9 cellular contexts compared by ENCODE assay signal in the genomic region with DNA sequence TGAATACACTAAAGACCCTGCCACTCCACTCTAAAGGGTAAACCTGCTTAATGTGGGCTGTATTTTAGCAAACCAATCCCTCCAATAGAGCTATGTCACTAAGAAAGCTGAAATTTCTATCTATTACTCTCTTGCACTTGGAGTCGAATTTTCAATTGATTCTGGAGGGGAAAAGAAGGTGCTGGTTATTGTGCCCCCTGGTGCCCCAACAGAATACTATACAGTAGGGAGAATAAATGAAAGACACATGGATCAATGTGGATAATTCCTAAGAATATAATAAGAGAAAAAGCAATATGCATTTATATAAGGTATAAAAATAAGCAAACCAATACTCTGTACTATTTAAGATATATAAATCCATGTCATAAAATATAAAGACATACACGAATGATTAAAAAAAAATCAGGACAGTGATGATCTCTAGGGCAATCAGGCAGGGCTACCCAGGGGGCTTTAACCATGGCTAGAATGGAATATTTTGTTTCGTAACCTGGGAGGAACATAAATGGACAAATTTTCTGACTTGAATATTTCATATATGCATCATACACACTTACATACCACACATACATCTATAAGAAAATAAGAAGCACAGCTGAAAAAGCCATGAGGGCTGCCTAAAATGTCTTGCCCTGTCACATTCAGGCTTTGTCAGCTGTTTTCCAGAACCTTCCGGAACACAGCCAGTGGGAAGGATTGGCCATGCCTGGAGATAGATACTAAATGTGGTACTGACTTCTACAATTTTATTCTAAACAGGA. TPM values are rescaled to one million over a fixed set of nuclear protein-coding genes. Genes with fewer than 3 reads are reported as not detected.
DNase-seq lines count a peak whose midpoint lies in the region; ATAC-seq and TF ChIP-seq lines count a peak whose summit lies in the region.
"Had no signal": no experiment of that assay in that cellular context is flagged by ENCODE, and none has a peak within 500 bp of the region (broad histone marks: within the 10 kb centered on the region; RNA-seq: fewer than 3 reads in every experiment).

No MANE protein-coding gene starts in this region.

- no peaks in the 10 kb centered on the region for H3K9me3 Mint-ChIP-seq in activated CD4-positive, alpha-beta memory T cell treated with anti-CD3 and anti-CD28 coated beads for 36 hours

- DNase-seq in activated CD4-positive, alpha-beta T cell treated with anti-CD3 and anti-CD28 coated beads for 48 hours: peak; percentile 17
- DNase-seq in activated CD4-positive, alpha-beta T cell treated with anti-CD3 and anti-CD28 coated beads for 1 hour: no peak
- DNase-seq in MM.1S (peak; percentile 11), mammary epithelial cell (no peak), myocyte (ENCODE audit: low read depth) (peak; percentile 43), ecto neural progenitor cell (ENCODE audit: low spot score) (no peak)
- DNase-seq in activated CD4-positive, alpha-beta memory T cell treated with anti-CD3 and anti-CD28 coated beads for 36 hours: no peak

- 82% methylated on average over 4 of the region's 4 CpGs for WGBS in mammary epithelial cell (ENCODE audit: low coverage, missing lambda C conversion rate)

- H3K4me2 ChIP-seq in MM.1S (ENCODE audit: low read depth, low read length) (no peak overlapping the region), mammary epithelial cell (ENCODE audit: insufficient read depth, low read depth, low read length) (no peak overlapping the region)

- H2AFZ ChIP-seq in MM.1S (ENCODE audit: low read length): no peak overlapping the region
- no peak overlapping the region for H2AFZ ChIP-seq in mammary epithelial cell (ENCODE audit: low read depth, low read length)

- H3K27ac ChIP-seq in MM.1S (ENCODE audit: low read length) (no peak overlapping the region), mammary epithelial cell (ENCODE audit: insufficient read depth, low read depth, low read length) (no peak overlapping the region)

- H3K4me1 ChIP-seq in MM.1S (ENCODE audit: low read length) (no peaks in the 10 kb centered on the region), mammary epithelial cell (ENCODE audit: insufficient read depth, low read length) (no peaks in the 10 kb centered on the region)

- H3F3A ChIP-seq in MM.1S (ENCODE audit: insufficient read depth, low read length): no peaks in the 10 kb centered on the region

- in situ Hi-C loops in mammary epithelial cell (cut with MboI; ENCODE audit: low sequenced_read_pairs in 2 of 2): loop anchor here (25.0 kb wide), 2 partner anchors 488 to 863 kb away; partner anchors contain the start of gene FOXN3 (in 1 of the 2)

- H3K4me1 Mint-ChIP-seq in activated CD4-positive, alpha-beta memory T cell treated with anti-CD3 and anti-CD28 coated beads for 36 hours (ENCODE audit: low read depth): peaks cover 14% of the 10 kb centered on the region

- intact Hi-C loops in mammary epithelial cell (cut with micrococcal nuclease): loop anchor here (1.0 to 5.0 kb wide), 4 partner anchors 132 to 860 kb away; no protein-coding TSS in a partner anchor
- intact Hi-C loops in activated CD4-positive, alpha-beta memory T cell treated with anti-CD3 and anti-CD28 coated beads for 36 hours (cut with micrococcal nuclease): loop anchor here (1.0 kb wide), 1 partner anchor 860 kb away; no protein-coding TSS in a partner anchor

- no TSS peak for BruUV-seq in mammary epithelial cell (replicated peaks; lab: Mats Ljungman, UMichigan)

- peaks cover 2% of the 10 kb centered on the region for H3K27me3 Mint-ChIP-seq in activated CD4-positive, alpha-beta memory T cell treated with anti-CD3 and anti-CD28 coated beads for 36 hours
- H3K27me3 Mint-ChIP-seq: activated naive CD8-positive, alpha-beta T cell had no signal

- H3K27ac Mint-ChIP-seq in activated CD4-positive, alpha-beta memory T cell treated with anti-CD3 and anti-CD28 coated beads for 36 hours: no peak overlapping the region
- H3K27ac Mint-ChIP-seq: activated naive CD8-positive, alpha-beta T cell had no signal

- dilution Hi-C loops in mammary epithelial cell (cut with HindIII; ENCODE audit: low sequenced_read_pairs): no loop called here

- TF ChIP-seq CTCF in MM.1S (IDR thresholded peaks at IDR 0.05; ENCODE audit: low read length) (peak; percentile 47), mammary epithelial cell (conservative IDR thresholded peaks at IDR 0.05 in 1 of 2, IDR thresholded peaks at IDR 0.05 in 1 of 2; ENCODE audit: extremely low read depth in 1 of 2, insufficient read depth in 1 of 2, low read depth in 1 of 2, low read length in 2 of 2) (peak; percentile 46 to 61)

- H3K36me3 ChIP-seq in MM.1S (replicated peaks; ENCODE audit: insufficient read depth, low read length): no peaks in the 10 kb centered on the region
- no peaks in the 10 kb centered on the region for H3K36me3 ChIP-seq in mammary epithelial cell (ENCODE audit: insufficient read depth, low read length)

- H4K20me1 ChIP-seq in MM.1S (ENCODE audit: insufficient read depth, low read length): no peaks in the 10 kb centered on the region
- H4K20me1 ChIP-seq in mammary epithelial cell (ENCODE audit: insufficient read depth, low read length): no peaks in the 10 kb centered on the region

- no peak overlapping the region for H3K4me3 Mint-ChIP-seq in activated CD4-positive, alpha-beta memory T cell treated with anti-CD3 and anti-CD28 coated beads for 36 hours
- H3K4me3 Mint-ChIP-seq: activated naive CD8-positive, alpha-beta T cell had no signal

- no peaks in the 10 kb centered on the region for H3K9me3 ChIP-seq in MM.1S (replicated peaks; ENCODE audit: insufficient read depth, low read length)
- H3K9me3 ChIP-seq in mammary epithelial cell (replicated peaks; ENCODE audit: insufficient read depth, low read length): no peaks in the 10 kb centered on the region

- no peaks in the 10 kb centered on the region for H3K36me3 Mint-ChIP-seq in activated CD4-positive, alpha-beta memory T cell treated with anti-CD3 and anti-CD28 coated beads for 36 hours
- H3K36me3 Mint-ChIP-seq: activated naive CD8-positive, alpha-beta T cell had no signal

- H3K4me3 ChIP-seq in MM.1S (ENCODE audit: low read length) (no peak overlapping the region), mammary epithelial cell (replicated peaks in 1 of 3; ENCODE audit: insufficient read depth in 1 of 3, low read depth in 2 of 3, low read length in 3 of 3) (no peak overlapping the region)

- ATAC-seq in HG03460 (IDR thresholded peaks at IDR 0.05; ENCODE audit: unreplicated experiment): no peak

- CTCF ChIA-PET in mammary epithelial cell (lab: Charles Lee; ENCODE audit: low non-redundant PET): interaction anchor here (0.6 kb wide), 2 partner anchors 163 to 470 kb away, joined by 3 to 7 read pairs; no protein-coding TSS in a partner anchor
- CTCF ChIA-PET in activated CD4-positive, alpha-beta memory T cell treated with anti-CD3 and anti-CD28 coated beads for 36 hours (lab: Charles Lee): interaction anchor here (0.7 to 2.5 kb wide), 4 partner anchors 61 to 872 kb away, joined by 3 to 7 read pairs (median 3); no protein-coding TSS in a partner anchor

- POLR2A ChIA-PET in activated CD4-positive, alpha-beta memory T cell treated with anti-CD3 and anti-CD28 coated beads for 36 hours (lab: Charles Lee): no interaction called here

- H3K79me2 ChIP-seq in MM.1S (ENCODE audit: low read length): no peaks in the 10 kb centered on the region
- H3K79me2 ChIP-seq in mammary epithelial cell (ENCODE audit: insufficient read depth, low read length): no peaks in the 10 kb centered on the region

- H3K27me3 ChIP-seq in MM.1S (replicated peaks; ENCODE audit: insufficient read depth, low read length) (no peaks in the 10 kb centered on the region), mammary epithelial cell (ENCODE audit: insufficient read depth, low read length) (no peaks in the 10 kb centered on the region)

- no peak overlapping the region for H3K9ac ChIP-seq in MM.1S (ENCODE audit: low read length)
- H3K9ac ChIP-seq in mammary epithelial cell (ENCODE audit: insufficient read depth, low read length): no peak overlapping the region

- no peaks in the 10 kb centered on the region for H3K9me2 ChIP-seq in MM.1S (replicated peaks; ENCODE audit: insufficient read depth, low read length)

RNA-seq across cellular contexts. Expression of gene EFCAB11, which starts 54.4 kb away (rescaled TPM):
- 10 to 100 TPM in 1 of 2 donors, 1 to 10 TPM in 1; 4.0 to 13.8 TPM for total RNA-seq in mammary epithelial cell
- polyA plus RNA-seq in mammary epithelial cell: 6.7 TPM
- polyA minus RNA-seq in mammary epithelial cell: not detected
- total RNA-seq in myocyte: 3.7 and 6.8 TPM in 2 replicates
- polyA plus RNA-seq in myocyte (2012): 5.9 TPM
- 10 to 100 TPM; 10.6 to 10.8 TPM for total RNA-seq in activated CD4-positive, alpha-beta memory T cell treated with anti-CD3 and anti-CD28 coated beads for 36 hours

RNA-seq across cellular contexts. Expression of gene TDP1, which starts 55.6 kb away (rescaled TPM):
- 10 to 100 TPM; 21.8 to 29.0 TPM for total RNA-seq in mammary epithelial cell
- polyA plus RNA-seq in mammary epithelial cell: 25.5 TPM
- polyA minus RNA-seq in mammary epithelial cell: 51.8 TPM
- 23.9 and 34.5 TPM in 2 replicates for total RNA-seq in myocyte
- polyA plus RNA-seq in myocyte (2012): 9.7 TPM
- 10 to 100 TPM; 99.3 TPM for total RNA-seq in activated CD4-positive, alpha-beta memory T cell treated with anti-CD3 and anti-CD28 coated beads for 36 hours

Comparison
In these comparisons a context has a peak if more than half of its experiments do, and no peak if none do; other contexts are left out.
1. DNase-seq: peak in activated CD4-positive, alpha-beta T cell treated with anti-CD3 and anti-CD28 coated beads for 48 hours (single experiment), MM.1S (single experiment) and myocyte (single experiment); none in activated CD4-positive, alpha-beta T cell treated with anti-CD3 and anti-CD28 coated beads for 1 hour (single experiment), mammary epithelial cell (single experiment), ecto neural progenitor cell (single experiment) and activated CD4-positive, alpha-beta memory T cell treated with anti-CD3 and anti-CD28 coated beads for 36 hours (single experiment).